2 cellular contexts compared by ENCODE assay signal in the genomic region with DNA sequence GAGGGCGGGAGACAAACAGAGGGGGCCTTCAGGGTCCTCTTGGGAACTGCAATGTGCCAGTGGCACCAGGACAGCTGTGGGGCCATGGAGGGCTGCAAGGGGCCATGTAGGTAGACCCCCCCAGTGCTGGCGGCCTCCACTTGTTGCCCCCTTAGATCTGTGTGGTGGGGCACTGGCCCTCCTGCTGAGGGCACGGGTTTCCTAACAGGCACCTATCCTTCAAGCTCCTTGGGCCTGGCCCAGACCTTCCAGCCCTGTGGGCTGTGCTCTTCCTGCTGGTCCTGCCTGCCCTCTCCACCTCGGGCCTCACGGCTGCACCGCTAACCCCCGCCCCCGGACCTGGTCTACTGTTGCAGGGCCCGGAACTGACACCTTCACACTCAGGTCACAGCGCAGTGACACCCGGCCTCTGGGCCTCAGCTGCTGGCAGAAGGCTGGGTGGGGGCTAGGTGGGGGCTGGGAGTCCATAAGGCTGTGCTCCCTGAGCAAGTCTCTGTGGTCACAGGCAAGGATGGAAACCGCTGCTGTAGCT.
TF ChIP-seq lines count a peak whose summit lies in the region.

No MANE protein-coding gene starts in this region.

TF ChIP-seq in SK-N-SH, 30 proteins besides CTCF, POLR2A, EP300 and RAD21 (continued from another document):
- TF ChIP-seq GATA2 (CRISPR knock-in tag; IDR thresholded peaks at IDR 0.05) = no peak
- no peak for TF ChIP-seq TEAD4 (IDR thresholded peaks at IDR 0.05; ENCODE audit: borderline replicate concordance, insufficient read depth)
- no peak for TF ChIP-seq TCF12 (IDR thresholded peaks at IDR 0.05)
- TF ChIP-seq FOXM1 (IDR thresholded peaks at IDR 0.05; ENCODE audit: low read depth) = no peak
- no peak for TF ChIP-seq SIN3A (IDR thresholded peaks at IDR 0.05; ENCODE audit: borderline replicate concordance, low read depth, low read length)
- TF ChIP-seq MXI1 (IDR thresholded peaks at IDR 0.05; ENCODE audit: low read depth, low read length) = no peak
- no peak for TF ChIP-seq FOSL2 (IDR thresholded peaks at IDR 0.05; ENCODE audit: borderline replicate concordance, low read depth)
- TF ChIP-seq, protein P1, sequence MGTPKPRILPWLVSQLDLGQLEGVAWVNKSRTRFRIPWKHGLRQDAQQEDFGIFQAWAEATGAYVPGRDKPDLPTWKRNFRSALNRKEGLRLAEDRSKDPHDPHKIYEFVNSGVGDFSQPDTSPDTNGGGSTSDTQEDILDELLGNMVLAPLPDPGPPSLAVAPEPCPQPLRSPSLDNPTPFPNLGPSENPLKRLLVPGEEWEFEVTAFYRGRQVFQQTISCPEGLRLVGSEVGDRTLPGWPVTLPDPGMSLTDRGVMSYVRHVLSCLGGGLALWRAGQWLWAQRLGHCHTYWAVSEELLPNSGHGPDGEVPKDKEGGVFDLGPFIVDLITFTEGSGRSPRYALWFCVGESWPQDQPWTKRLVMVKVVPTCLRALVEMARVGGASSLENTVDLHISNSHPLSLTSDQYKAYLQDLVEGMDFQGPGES (IDR thresholded peaks at IDR 0.05; ENCODE audit: low read depth, low read length) = no peak
- TF ChIP-seq MEF2A (IDR thresholded peaks at IDR 0.05; ENCODE audit: borderline replicate concordance, low read depth) = no peak
- TF ChIP-seq, protein P2, sequence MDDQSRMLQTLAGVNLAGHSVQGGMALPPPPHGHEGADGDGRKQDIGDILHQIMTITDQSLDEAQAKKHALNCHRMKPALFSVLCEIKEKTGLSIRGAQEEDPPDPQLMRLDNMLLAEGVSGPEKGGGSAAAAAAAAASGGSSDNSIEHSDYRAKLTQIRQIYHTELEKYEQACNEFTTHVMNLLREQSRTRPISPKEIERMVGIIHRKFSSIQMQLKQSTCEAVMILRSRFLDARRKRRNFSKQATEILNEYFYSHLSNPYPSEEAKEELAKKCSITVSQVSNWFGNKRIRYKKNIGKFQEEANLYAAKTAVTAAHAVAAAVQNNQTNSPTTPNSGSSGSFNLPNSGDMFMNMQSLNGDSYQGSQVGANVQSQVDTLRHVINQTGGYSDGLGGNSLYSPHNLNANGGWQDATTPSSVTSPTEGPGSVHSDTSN (IDR thresholded peaks at IDR 0.05) = no peak
- TF ChIP-seq, protein P3, sequence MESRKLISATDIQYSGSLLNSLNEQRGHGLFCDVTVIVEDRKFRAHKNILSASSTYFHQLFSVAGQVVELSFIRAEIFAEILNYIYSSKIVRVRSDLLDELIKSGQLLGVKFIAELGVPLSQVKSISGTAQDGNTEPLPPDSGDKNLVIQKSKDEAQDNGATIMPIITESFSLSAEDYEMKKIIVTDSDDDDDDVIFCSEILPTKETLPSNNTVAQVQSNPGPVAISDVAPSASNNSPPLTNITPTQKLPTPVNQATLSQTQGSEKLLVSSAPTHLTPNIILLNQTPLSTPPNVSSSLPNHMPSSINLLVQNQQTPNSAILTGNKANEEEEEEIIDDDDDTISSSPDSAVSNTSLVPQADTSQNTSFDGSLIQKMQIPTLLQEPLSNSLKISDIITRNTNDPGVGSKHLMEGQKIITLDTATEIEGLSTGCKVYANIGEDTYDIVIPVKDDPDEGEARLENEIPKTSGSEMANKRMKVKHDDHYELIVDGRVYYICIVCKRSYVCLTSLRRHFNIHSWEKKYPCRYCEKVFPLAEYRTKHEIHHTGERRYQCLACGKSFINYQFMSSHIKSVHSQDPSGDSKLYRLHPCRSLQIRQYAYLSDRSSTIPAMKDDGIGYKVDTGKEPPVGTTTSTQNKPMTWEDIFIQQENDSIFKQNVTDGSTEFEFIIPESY (IDR thresholded peaks at IDR 0.05; ENCODE audit: borderline replicate concordance, low read depth) = no peak
- no peak for TF ChIP-seq RCOR1 (IDR thresholded peaks at IDR 0.05; ENCODE audit: low read length)
- TF ChIP-seq CHD2 (IDR thresholded peaks at IDR 0.05; ENCODE audit: low read length, partially characterized antibody) = no peak
- TF ChIP-seq RFX5 (IDR thresholded peaks at IDR 0.05; ENCODE audit: low read length) = no peak

TF ChIP-seq in SK-N-SH treated with all-trans-retinoic acid at 6 μM for 48 hours, 23 proteins besides CTCF, POLR2A, EP300 and RAD21 (continued from another document):
- TF ChIP-seq PATZ1 (CRISPR knock-in tag; IDR thresholded peaks at IDR 0.05; ENCODE audit: borderline replicate concordance) (no peak), SNAI2 (CRISPR knock-in tag; IDR thresholded peaks at IDR 0.05) (no peak), TCF4 (CRISPR knock-in tag; IDR thresholded peaks at IDR 0.05; ENCODE audit: borderline replicate concordance) (no peak), CSDC2 (CRISPR knock-in tag; IDR thresholded peaks at IDR 0.05) (no peak), RARB (CRISPR knock-in tag; IDR thresholded peaks at IDR 0.05) (no peak), ZNF70 (CRISPR knock-in tag; IDR thresholded peaks at IDR 0.05) (no peak), ZNF565 (CRISPR knock-in tag; conservative IDR thresholded peaks at IDR 0.05; ENCODE audit: low read depth) (no peak), ZNF8 (CRISPR knock-in tag; IDR thresholded peaks at IDR 0.05) (no peak)
